In genomic region chr6:115983998-115984397, GRCh38 we compare ENCODE assay signal across 27 cellular contexts.
"Had no signal": no experiment of that assay in that cellular context is flagged by ENCODE, and none has a peak within 500 bp of the region (broad histone marks: within the 10 kb centered on the region; RNA-seq: fewer than 3 reads in every experiment).

No MANE protein-coding gene starts in this region.

- H3K36me3 ChIP-seq: colonic mucosa, esophagus squamous epithelium, gastrocnemius medialis, heart right ventricle, left ventricle myocardium inferior, lower lobe of right lung had no signal

- H3K27ac Mint-ChIP-seq: dendritic cell treated with granulocyte-macrophage colony-stimulating factor and Interleukin-4, amounts not matched to agents 40 ng/mL and 50 ng/mL, for 4 days; effector memory CD8-positive, alpha-beta T cell; endodermal cell; immature natural killer cell; mesothelial cell of epicardium; naive thymus-derived CD4-positive, alpha-beta T cell had no signal

- H3K27me3 ChIP-seq: colonic mucosa, esophagus squamous epithelium, gastrocnemius medialis, heart right ventricle had no signal

- ATAC-seq: effector memory CD8-positive, alpha-beta T cell; esophagus mucosa; gastrocnemius medialis; heart right ventricle; left cardiac atrium; left lobe of liver; lower lobe of right lung; naive thymus-derived CD4-positive, alpha-beta T cell had no signal

- H3K4me3 Mint-ChIP-seq: dendritic cell treated with granulocyte-macrophage colony-stimulating factor and Interleukin-4, amounts not matched to agents 40 ng/mL and 50 ng/mL, for 4 days; effector memory CD8-positive, alpha-beta T cell; endodermal cell; immature natural killer cell; mesothelial cell of epicardium; naive thymus-derived CD4-positive, alpha-beta T cell had no signal

- H3K4me1 ChIP-seq: colonic mucosa, esophagus squamous epithelium, gastrocnemius medialis, heart right ventricle, left ventricle myocardium inferior, lower lobe of right lung had no signal

- DNase-seq: colonic mucosa; cortex of kidney; effector CD8-positive, alpha-beta T cell; effector memory CD8-positive, alpha-beta T cell; endodermal cell; erythroblast; esophagus squamous epithelium; foreskin fibroblast; foreskin melanocyte; gastrocnemius medialis; glutamatergic neuron; head of caudate nucleus; heart right ventricle; hypothalamus; immature natural killer cell; left cardiac atrium; left ventricle myocardium inferior; lower lobe of right lung; mesenchymal stem cell; naive thymus-derived CD4-positive, alpha-beta T cell had no signal

- H3K27ac ChIP-seq: colonic mucosa, epithelial cell of prostate, esophagus squamous epithelium, gastrocnemius medialis, heart right ventricle, left ventricle myocardium inferior, lower lobe of right lung had no signal

- H3K27me3 Mint-ChIP-seq: dendritic cell treated with granulocyte-macrophage colony-stimulating factor and Interleukin-4, amounts not matched to agents 40 ng/mL and 50 ng/mL, for 4 days; effector memory CD8-positive, alpha-beta T cell had no signal

- H3K9me3 ChIP-seq: colonic mucosa, esophagus squamous epithelium, gastrocnemius medialis, heart right ventricle, left ventricle myocardium inferior, lower lobe of right lung had no signal

- H3K4me3 ChIP-seq: colonic mucosa, esophagus squamous epithelium, gastrocnemius medialis, heart right ventricle, left ventricle myocardium inferior, lower lobe of right lung had no signal

- H3K4me1 Mint-ChIP-seq: immature natural killer cell; naive thymus-derived CD4-positive, alpha-beta T cell had no signal

- H3K9me3 Mint-ChIP-seq: dendritic cell treated with granulocyte-macrophage colony-stimulating factor and Interleukin-4, amounts not matched to agents 40 ng/mL and 50 ng/mL, for 4 days; effector memory CD8-positive, alpha-beta T cell; endodermal cell; immature natural killer cell; mesothelial cell of epicardium; naive thymus-derived CD4-positive, alpha-beta T cell had no signal

- FAIRE-seq: endometrium, keratinocyte had no signal

- H3K36me3 Mint-ChIP-seq: immature natural killer cell; mesothelial cell of epicardium; naive thymus-derived CD4-positive, alpha-beta T cell had no signal
